ENCODE assay signal across 8 cellular contexts in genomic region chr13:113759525-113760137, GRCh38. TPM values are rescaled to one million over a fixed set of nuclear protein-coding genes. Genes with fewer than 3 reads are reported as not detected.
DNase-seq lines count a peak whose midpoint lies in the region; ATAC-seq and TF ChIP-seq lines count a peak whose summit lies in the region.

No MANE protein-coding gene starts in this region.

- no peaks in the 10 kb centered on the region for H4K20me1 ChIP-seq in fibroblast of lung (ENCODE audit: control insufficient read depth, extremely low read depth, insufficient read depth, low read length)

- TF ChIP-seq CTCF in fibroblast of lung (conservative IDR thresholded peaks at IDR 0.05 in 1 of 2, IDR thresholded peaks at IDR 0.05 in 1 of 2; ENCODE audit: low read depth in 1 of 2, low read length in 2 of 2) (no peak), natural killer cell (IDR thresholded peaks at IDR 0.05) (no peak), GM10266 (IDR thresholded peaks at IDR 0.05; ENCODE audit: control insufficient read depth, insufficient read depth, low read depth, missing control alignments) (no peak)

- no peaks in the 10 kb centered on the region for H3K4me1 ChIP-seq in SJCRH30
- no peaks in the 10 kb centered on the region for H3K4me1 ChIP-seq in fibroblast of lung (ENCODE audit: control insufficient read depth, extremely low read depth, insufficient read depth, low read length)

- H3K27ac ChIP-seq in SJCRH30 (no peak overlapping the region), fibroblast of lung (ENCODE audit: insufficient read depth, low read length) (no peak overlapping the region)

- peak overlapping the region in 1 of 2 donors; percentile 7 for H3K27ac Mint-ChIP-seq in natural killer cell

- peak overlapping the region; percentile 88 for H2AFZ ChIP-seq in fibroblast of lung (ENCODE audit: low read length)

- H3K4me1 Mint-ChIP-seq in natural killer cell: peaks cover 13 to 20% of the 10 kb centered on the region in 2 donors

- peak overlapping the region; percentile 98 for H3K4me2 ChIP-seq in fibroblast of lung (ENCODE audit: extremely low read depth, insufficient read depth, low read length)

- H3K79me2 ChIP-seq in fibroblast of lung (ENCODE audit: control insufficient read depth, insufficient read depth, low read length): no peaks in the 10 kb centered on the region

- H3K36me3 ChIP-seq in SJCRH30 (no peaks in the 10 kb centered on the region), fibroblast of lung (ENCODE audit: control insufficient read depth, insufficient read depth, low read length) (no peaks in the 10 kb centered on the region)

- peak overlapping the region; percentile 40 for H3K9ac ChIP-seq in fibroblast of lung (ENCODE audit: insufficient read depth, low read length)

- H3K4me3 ChIP-seq in SJCRH30 (peak overlapping the region; percentile 61), fibroblast of lung (replicated peaks in 1 of 4; ENCODE audit: control extremely low read depth in 1 of 4, insufficient read depth in 1 of 4, low read depth in 3 of 4, low read length in 4 of 4) (peak overlapping the region; percentile 62 to 82 (median 72))

- no peaks in the 10 kb centered on the region for H3K36me3 Mint-ChIP-seq in natural killer cell

- no peaks in the 10 kb centered on the region for H3K9me3 Mint-ChIP-seq in natural killer cell

- H3K9me3 ChIP-seq in SJCRH30 (replicated peaks): no peaks in the 10 kb centered on the region
- H3K9me3 ChIP-seq in fibroblast of lung (ENCODE audit: control insufficient read depth, insufficient read depth, low read depth, low read length): no peaks in the 10 kb centered on the region

- DNase-seq in SIG-M5 treated with dmso at 0.1 percent for 504 hours (lab: John Stamatoyannopoulos, UW; ENCODE audit: unreplicated experiment) (peak; percentile 41), SIG-M5 (lab: John Stamatoyannopoulos, UW) (no peak), SJCRH30 (peak in 1 of 2 experiments; percentile 9), fibroblast of lung (ENCODE audit: low read depth in 2 of 2) (peak in 1 of 2 donors; percentile 26), natural killer cell (no peak), SW 1271 (lab: John Stamatoyannopoulos, UW) (no peak), NCI-H526 treated with DMSO at 0.1 percent for 48 hours (lab: John Stamatoyannopoulos, UW) (no peak), GM10266 (ENCODE audit: extremely low spot score) (no peak)

- H3K27me3 ChIP-seq in SJCRH30 (peaks cover 11% of the 10 kb centered on the region), fibroblast of lung (ENCODE audit: control insufficient read depth, insufficient read depth, low read length) (peaks cover 3% of the 10 kb centered on the region)

- H3K4me3 Mint-ChIP-seq in natural killer cell: peak overlapping the region; percentile 87

- ATAC-seq in natural killer cell: no peak

- intact Hi-C loops in natural killer cell (cut with micrococcal nuclease): no loop called here

- H3K27me3 Mint-ChIP-seq in natural killer cell (ENCODE audit: low read depth in 2 of 2): peaks cover 50 to 58% of the 10 kb centered on the region in 2 donors

RNA-seq across cellular contexts. Expression of gene TMEM255B, which starts 0.6 kb away (rescaled TPM):
- not detected in 2 replicates for total RNA-seq in SJCRH30 (2014; rRNA removed; shearing (Covaris generic))
- total RNA-seq in fibroblast of lung (0.26 and 10.4 TPM in 2 replicates), natural killer cell (1 to 10 TPM in 2 of 3 donors, under 1 TPM in 1; 0.38 to 3.0 (median 1.0) TPM)
- polyA plus RNA-seq in fibroblast of lung: 2.4 and 4.7 TPM in 2 replicates
- polyA plus RNA-seq in fibroblast of lung (2012): 3.7 and 6.4 TPM in 2 replicates
- polyA minus RNA-seq in fibroblast of lung (ENCODE audit: low replicate concordance): 3.4 TPM in 1 of 2 replicates, not detected in the other
